ENCODE assay signal across 19 cellular contexts in genomic region chr5:150045512-150045911, GRCh38. TPM values are rescaled to one million over a fixed set of nuclear protein-coding genes. Genes with fewer than 3 reads are reported as not detected.
DNase-seq lines count a peak whose midpoint lies in the region; ATAC-seq, FAIRE-seq and TF ChIP-seq lines count a peak whose summit lies in the region.
"Had no signal": no experiment of that assay in that cellular context is flagged by ENCODE, and none has a peak within 500 bp of the region (broad histone marks: within the 10 kb centered on the region; RNA-seq: fewer than 3 reads in every experiment).

No MANE protein-coding gene starts in this region.

- no peaks in the 10 kb centered on the region for H3K9me3 Mint-ChIP-seq in activated naive CD4-positive, alpha-beta T cell treated with anti-CD3 and anti-CD28 coated beads, Interleukin-2, amount 50 U/mL, for 24 hours
- no peaks in the 10 kb centered on the region for H3K9me3 Mint-ChIP-seq in activated naive CD4-positive, alpha-beta T cell treated with anti-CD3 and anti-CD28 coated beads, Interleukin-2, amount 10 ng/mL, durations not matched to agents 7 days and 5 days
- H3K9me3 Mint-ChIP-seq: stimulated activated naive CD8-positive, alpha-beta T cell treated with anti-CD3 and anti-CD28 coated beads, Interleukin-15, Interleukin-2, amounts not matched to agents 100 ng/mL and 50 ng/mL, for 24 hours had no signal

- no peak for TF ChIP-seq EP300 in GM12878 (IDR thresholded peaks at IDR 0.05; ENCODE audit: borderline replicate concordance in 1 of 2, control insufficient read depth in 1 of 2, low read depth in 2 of 2, low read length in 2 of 2)

- H3K36me3 Mint-ChIP-seq in activated naive CD4-positive, alpha-beta T cell treated with anti-CD3 and anti-CD28 coated beads, Interleukin-2, amount 50 U/mL, for 24 hours: peaks cover 19% of the 10 kb centered on the region
- peaks cover 68% of the 10 kb centered on the region for H3K36me3 Mint-ChIP-seq in activated naive CD4-positive, alpha-beta T cell treated with anti-CD3 and anti-CD28 coated beads, Interleukin-2, amount 10 ng/mL, durations not matched to agents 7 days and 5 days

- H3K4me3 ChIP-seq in GM12878: no peak overlapping the region
- no peak overlapping the region for H3K4me3 ChIP-seq in osteoblast (ENCODE audit: insufficient read depth, low read length)
- H3K4me3 ChIP-seq: ascending aorta, mucosa of descending colon had no signal

- SMC1A ChIA-PET in GM12878 (lab: Charles Lee; ENCODE audit: uncharacterized antibody, unreplicated experiment): interaction anchor here (1.2 kb wide), 1 partner anchor 9 kb away, joined by 3 read pairs; no protein-coding TSS in a partner anchor

- in situ Hi-C loops in GM12878 (cut with MboI): no loop called here

- FAIRE-seq in GM12878 (lab: Jason Lieb, UNC) (no peak), GM12891 (lab: Jason Lieb, UNC) (no peak)

- H3K4me3 Mint-ChIP-seq in activated naive CD4-positive, alpha-beta T cell treated with anti-CD3 and anti-CD28 coated beads, Interleukin-2, amount 50 U/mL, for 24 hours: no peak overlapping the region
- no peak overlapping the region for H3K4me3 Mint-ChIP-seq in activated naive CD4-positive, alpha-beta T cell treated with anti-CD3 and anti-CD28 coated beads, Interleukin-2, amount 10 ng/mL, durations not matched to agents 7 days and 5 days
- H3K4me3 Mint-ChIP-seq: stimulated activated naive CD8-positive, alpha-beta T cell treated with anti-CD3 and anti-CD28 coated beads, Interleukin-15, Interleukin-2, amounts not matched to agents 100 ng/mL and 50 ng/mL, for 24 hours had no signal

- ATAC-seq in GM12878: peak; percentile 40; the same call in 1 of the 3 replicates
- ATAC-seq in HG03045 (IDR thresholded peaks at IDR 0.05; ENCODE audit: unreplicated experiment): no peak
- ATAC-seq: mucosa of descending colon had no signal

- H4K20me1 ChIP-seq in GM12878 (ENCODE audit: control insufficient read depth, insufficient read depth) (no peaks in the 10 kb centered on the region), osteoblast (ENCODE audit: insufficient read depth, low read length) (no peaks in the 10 kb centered on the region)

- RAD21 ChIA-PET in GM12878 (lab: Charles Lee; ENCODE audit: unreplicated experiment): interaction anchor here (1.4 kb wide), 1 partner anchor 173 kb away, joined by 3 read pairs; no protein-coding TSS in a partner anchor

- TF ChIP-seq POLR2A in GM12878 (IDR thresholded peaks at IDR 0.05; ENCODE audit: low read depth, low read length): no peak
- TF ChIP-seq POLR2A in GM12891 (IDR thresholded peaks at IDR 0.05; ENCODE audit: low read depth, low read length): no peak

- peak; percentile 1 to 27 (median 19); a peak in 1 of 6 replicates for TF ChIP-seq CTCF in GM12878 (IDR thresholded peaks at IDR 0.05 in 2 of 3, conservative IDR thresholded peaks at IDR 0.05 in 1 of 3; ENCODE audit: control insufficient read depth in 2 of 3, extremely low read depth in 1 of 3, insufficient read depth in 1 of 3, low read depth in 3 of 3, low read length in 3 of 3)
- no peak for TF ChIP-seq CTCF in osteoblast (IDR thresholded peaks at IDR 0.05; ENCODE audit: extremely low read depth, low read depth, low read length)

- WGBS in GM12878 (ENCODE audit: insufficient coverage, insufficient replicate concordance, low lambda C conversion rate, missing lambda C conversion rate): 74% methylated on average over 7 of the region's 7 CpGs

- BruUV-seq in GM12878 (replicated peaks; lab: Mats Ljungman, UMichigan): no TSS peak

- CTCF ChIA-PET in activated naive CD4-positive, alpha-beta T cell treated with anti-CD3 and anti-CD28 coated beads, Interleukin-2, amount 10 ng/mL, durations not matched to agents 7 days and 5 days (lab: Charles Lee): interaction anchor here (0.7 to 1.1 kb wide), 3 partner anchors 15 to 77 kb away, joined by 3 to 4 read pairs (median 3); no protein-coding TSS in a partner anchor
- CTCF ChIA-PET in GM12878 (lab: Yijun Ruan, JAX): interaction anchor here (1.2 to 2.5 kb wide), 4 partner anchors 11 to 77 kb away, joined by 4 to 10 read pairs (median 4); no protein-coding TSS in a partner anchor

- H3K27me3 ChIP-seq in GM12878 (replicated peaks in 1 of 2; ENCODE audit: control insufficient read depth in 2 of 2, insufficient read depth in 2 of 2, low read length in 1 of 2) (no peaks in the 10 kb centered on the region), osteoblast (ENCODE audit: insufficient read depth, low read length) (no peaks in the 10 kb centered on the region)
- H3K27me3 ChIP-seq: ascending aorta had no signal

- H3K36me3 ChIP-seq in GM12878 (ENCODE audit: control insufficient read depth in 2 of 2, insufficient read depth in 2 of 2, low read length in 1 of 2): peaks cover 45 to 46% of the 10 kb centered on the region in 2 experiments
- H3K36me3 ChIP-seq in osteoblast (ENCODE audit: insufficient read depth, low read length): peaks cover 89% of the 10 kb centered on the region

- H3K27ac ChIP-seq in GM12878 (ENCODE audit: control insufficient read depth, insufficient read depth) (no peak overlapping the region), osteoblast (ENCODE audit: low read depth, low read length) (peak overlapping the region; percentile 71)
- H3K27ac ChIP-seq: ascending aorta had no signal

- POLR2A ChIA-PET in GM12878 (lab: Charles Lee): no interaction called here

- peaks cover 16% of the 10 kb centered on the region for H3K4me1 Mint-ChIP-seq in activated naive CD4-positive, alpha-beta T cell treated with anti-CD3 and anti-CD28 coated beads, Interleukin-2, amount 50 U/mL, for 24 hours
- H3K4me1 Mint-ChIP-seq in activated naive CD4-positive, alpha-beta T cell treated with anti-CD3 and anti-CD28 coated beads, Interleukin-2, amount 10 ng/mL, durations not matched to agents 7 days and 5 days: peaks cover 12% of the 10 kb centered on the region

- TF ChIP-seq RAD21 in GM12878 (IDR thresholded peaks at IDR 0.05; ENCODE audit: insufficient read depth, low read depth, low read length): 0 out of 2 replicates have a peak, but pooled peaks have one; percentile 21

- H3K4me1 ChIP-seq in GM12878 (ENCODE audit: control insufficient read depth, insufficient read depth, low read length): no peaks in the 10 kb centered on the region
- peaks cover 40% of the 10 kb centered on the region for H3K4me1 ChIP-seq in osteoblast (ENCODE audit: insufficient read depth, low read length)
- H3K4me1 ChIP-seq: ascending aorta had no signal

- no peak for DNase-seq in activated naive CD4-positive, alpha-beta T cell treated with anti-CD3 and anti-CD28 coated beads, Interleukin-2, amount 10 ng/mL, durations not matched to agents 7 days and 5 days
- peak; percentile 22 for DNase-seq in HT-29 (ENCODE audit: low spot score)
- no peak for DNase-seq in GM12878 (ENCODE audit: low read depth, low spot score)
- no peak for DNase-seq in osteoblast (ENCODE audit: insufficient read length, low spot score, missing footprints)
- no peak for DNase-seq in GM12891 (ENCODE audit: insufficient read length, low spot score)
- no peak for DNase-seq in activated naive CD4-positive, alpha-beta T cell treated with anti-CD3 and anti-CD28 coated beads, Interleukin-2, amount 50 U/mL, for 16 hours
- DNase-seq: activated effector memory CD4-positive, alpha-beta T cell treated with Interleukin-2 at 50 U/mL for 16 hours; DMS153; Kasumi-1; mucosa of descending colon; NCI-H1694; NCI-H526 treated with DMSO at 0.1 percent for 48 hours; posterior cingulate gyrus; SHP77 treated with DMSO at 0.1 percent for 48 hours; T1000 had no signal

- intact Hi-C loops in GM12878 (cut with micrococcal nuclease; ENCODE audit: unreplicated experiment): loop anchor here (5.0 kb wide), 1 partner anchor 62 kb away; no protein-coding TSS in a partner anchor

- H3K9ac ChIP-seq in GM12878 (ENCODE audit: control insufficient read depth, insufficient read depth, low read length): no peak overlapping the region

- no peaks in the 10 kb centered on the region for H3K27me3 Mint-ChIP-seq in activated naive CD4-positive, alpha-beta T cell treated with anti-CD3 and anti-CD28 coated beads, Interleukin-2, amount 50 U/mL, for 24 hours
- no peaks in the 10 kb centered on the region for H3K27me3 Mint-ChIP-seq in activated naive CD4-positive, alpha-beta T cell treated with anti-CD3 and anti-CD28 coated beads, Interleukin-2, amount 10 ng/mL, durations not matched to agents 7 days and 5 days
- H3K27me3 Mint-ChIP-seq: stimulated activated naive CD8-positive, alpha-beta T cell treated with anti-CD3 and anti-CD28 coated beads, Interleukin-15, Interleukin-2, amounts not matched to agents 100 ng/mL and 50 ng/mL, for 24 hours had no signal

- H3K9me3 ChIP-seq in GM12878 (replicated peaks; ENCODE audit: control insufficient read depth, insufficient read depth, low read length) (no peaks in the 10 kb centered on the region), osteoblast (ENCODE audit: low read depth, low read length) (no peaks in the 10 kb centered on the region)
- H3K9me3 ChIP-seq: ascending aorta, mucosa of descending colon had no signal

- no peak overlapping the region for H2AFZ ChIP-seq in GM12878 (ENCODE audit: control insufficient read depth, low read depth, low read length)
- no peak overlapping the region for H2AFZ ChIP-seq in osteoblast (ENCODE audit: low read length)

- H3K79me2 ChIP-seq in GM12878 (ENCODE audit: control insufficient read depth, insufficient read depth, low read length) (no peaks in the 10 kb centered on the region), osteoblast (ENCODE audit: insufficient read depth, low read length) (peaks cover 44% of the 10 kb centered on the region)

- peak overlapping the region; percentile 38 for H3K27ac Mint-ChIP-seq in activated naive CD4-positive, alpha-beta T cell treated with anti-CD3 and anti-CD28 coated beads, Interleukin-2, amount 50 U/mL, for 24 hours
- no peak overlapping the region for H3K27ac Mint-ChIP-seq in activated naive CD4-positive, alpha-beta T cell treated with anti-CD3 and anti-CD28 coated beads, Interleukin-2, amount 10 ng/mL, durations not matched to agents 7 days and 5 days
- H3K27ac Mint-ChIP-seq: stimulated activated naive CD8-positive, alpha-beta T cell treated with anti-CD3 and anti-CD28 coated beads, Interleukin-15, Interleukin-2, amounts not matched to agents 100 ng/mL and 50 ng/mL, for 24 hours had no signal

- H3K4me2 ChIP-seq in GM12878 (ENCODE audit: control insufficient read depth, insufficient read depth): no peak overlapping the region
- H3K4me2 ChIP-seq in osteoblast (ENCODE audit: insufficient read depth, low read length): no peak overlapping the region

RNA-seq across cellular contexts. Expression of gene CSF1R, which starts 40.8 kb away (rescaled TPM):
- total RNA-seq in HT-29 (2014; rRNA removed; shearing (Covaris generic)): not detected in 2 replicates
- 9.9 TPM in 2 replicates for total RNA-seq in GM12878 (2013; cell fraction: nucleolus; rRNA removed)
- 2.0 and 2.4 TPM in 2 replicates for total RNA-seq in GM12878 (2014; rRNA removed)
- 0.63 and 0.69 TPM in 2 replicates for total RNA-seq in GM12878 (2014; rRNA removed; fragmentation: Illumina TruSeq; extraction: Trizol)
- total RNA-seq in GM12878 (2021): 3.6 and 4.4 TPM in 2 replicates
- polyA plus RNA-seq in GM12878 (2011; ENCODE audit: low read depth): 0.34 TPM
- 0.73 and 1.7 TPM in 2 replicates for polyA plus RNA-seq in GM12878 (2011; rRNA removed)
- polyA plus RNA-seq in GM12878 (2011; cell fraction: cytosol; rRNA removed): 2.0 and 2.1 TPM in 2 replicates
- polyA plus RNA-seq in GM12878 (2011; cell fraction: nucleus; rRNA removed): 2.5 and 3.6 TPM in 2 replicates
- 0.64 and 0.76 TPM in 2 replicates for polyA plus RNA-seq in GM12878 (2012)
- 0.97 and 2.3 TPM in 2 replicates for polyA plus RNA-seq in GM12878 (2014; fragmentation: Illumina TruSeq; extraction: Trizol)
- polyA plus RNA-seq in GM12878 (2014; fragmentation: Nextera tagmentation; extraction: Ambion mirVana): under 1 TPM; 0.35 to 0.38 TPM
- 2.8 and 3.2 TPM in 2 replicates for polyA plus RNA-seq in GM12878 (2014; rRNA removed)
- under 1 TPM; 0.47 to 0.79 TPM for polyA plus RNA-seq in GM12878 (2016; fragmentation: Nextera tagmentation; extraction: Ambion mirVana)
- 2.0 and 3.2 TPM in 2 replicates for polyA minus RNA-seq in GM12878 (2011; rRNA and poly(A)+ RNA removed)
- polyA minus RNA-seq in GM12878 (2011; cell fraction: cytosol; rRNA and poly(A)+ RNA removed): 0.80 and 0.83 TPM in 2 replicates
- 0.48 and 1.2 TPM in 2 replicates for polyA minus RNA-seq in GM12878 (2011; cell fraction: nucleus; rRNA and poly(A)+ RNA removed)
- total RNA-seq in osteoblast: 0.36 and 0.88 TPM in 2 replicates
- polyA plus RNA-seq in GM12891 (2012; ENCODE audit: low read depth, missing spikeins): 0.63 TPM

RNA-seq across cellular contexts. Expression of gene HMGXB3, which starts 45.0 kb away (rescaled TPM):
- total RNA-seq in HT-29 (2014; rRNA removed; shearing (Covaris generic)): 49.0 and 53.6 TPM in 2 replicates
- total RNA-seq in GM12878 (2013; cell fraction: nucleolus; rRNA removed): 99.4 and 101 TPM in 2 replicates
- total RNA-seq in GM12878 (2014; rRNA removed) (33.7 and 34.6 TPM in 2 replicates), GM12878 (2014; rRNA removed; fragmentation: Illumina TruSeq; extraction: Trizol) (25.4 and 26.2 TPM in 2 replicates), GM12878 (2021) (34.9 and 38.1 TPM in 2 replicates), osteoblast (49.8 and 54.3 TPM in 2 replicates)
- 15.0 TPM for polyA plus RNA-seq in GM12878 (2011; ENCODE audit: low read depth)
- polyA plus RNA-seq in GM12878 (2011; rRNA removed) (37.6 and 42.2 TPM in 2 replicates), GM12878 (2014; fragmentation: Illumina TruSeq; extraction: Trizol) (28.6 and 30.8 TPM in 2 replicates), GM12878 (2014; fragmentation: Nextera tagmentation; extraction: Ambion mirVana) (1 to 10 TPM in 1 of 2 experiments, under 1 TPM in 1; 1.00 to 1.8 TPM), GM12878 (2014; rRNA removed) (39.3 and 40.1 TPM in 2 replicates), GM12878 (2016; fragmentation: Nextera tagmentation; extraction: Ambion mirVana) (10 to 100 TPM; 16.8 to 18.4 TPM)
- polyA plus RNA-seq in GM12878 (2011; cell fraction: cytosol; rRNA removed): 42.5 and 47.4 TPM in 2 replicates
- polyA plus RNA-seq in GM12878 (2011; cell fraction: nucleus; rRNA removed): 69.6 and 86.9 TPM in 2 replicates
- polyA plus RNA-seq in GM12878 (2012): 19.5 and 22.3 TPM in 2 replicates
- 40.4 and 59.5 TPM in 2 replicates for polyA minus RNA-seq in GM12878 (2011; rRNA and poly(A)+ RNA removed)
- 16.3 and 17.4 TPM in 2 replicates for polyA minus RNA-seq in GM12878 (2011; cell fraction: cytosol; rRNA and poly(A)+ RNA removed)
- 34.2 and 49.2 TPM in 2 replicates for polyA minus RNA-seq in GM12878 (2011; cell fraction: nucleus; rRNA and poly(A)+ RNA removed)
- 19.3 TPM for polyA plus RNA-seq in GM12891 (2012; ENCODE audit: low read depth, missing spikeins)

RNA-seq across cellular contexts. Expression of gene TIGD6, which starts 45.1 kb away (rescaled TPM):
- 2.8 and 3.1 TPM in 2 replicates for total RNA-seq in HT-29 (2014; rRNA removed; shearing (Covaris generic))
- total RNA-seq in GM12878 (2013; cell fraction: nucleolus; rRNA removed): 8.5 and 8.9 TPM in 2 replicates
- total RNA-seq in GM12878 (2014; rRNA removed) (3.4 and 3.7 TPM in 2 replicates), GM12878 (2014; rRNA removed; fragmentation: Illumina TruSeq; extraction: Trizol) (2.6 and 2.7 TPM in 2 replicates), GM12878 (2021) (2.2 and 2.9 TPM in 2 replicates), osteoblast (9.1 and 9.8 TPM in 2 replicates)
- polyA plus RNA-seq in GM12878 (2011; ENCODE audit: low read depth): 2.6 TPM
- polyA plus RNA-seq in GM12878 (2011; rRNA removed) (3.2 and 3.7 TPM in 2 replicates), GM12878 (2014; fragmentation: Illumina TruSeq; extraction: Trizol) (2.6 and 3.5 TPM in 2 replicates), GM12878 (2014; fragmentation: Nextera tagmentation; extraction: Ambion mirVana) (1 to 10 TPM in 1 of 2 experiments, under 1 TPM in 1; 0.84 to 1.1 TPM), GM12878 (2014; rRNA removed) (2.7 and 3.3 TPM in 2 replicates), GM12878 (2016; fragmentation: Nextera tagmentation; extraction: Ambion mirVana) (1 to 10 TPM; 4.0 to 4.1 TPM)
- 2.8 and 4.0 TPM in 2 replicates for polyA plus RNA-seq in GM12878 (2011; cell fraction: cytosol; rRNA removed)
- polyA plus RNA-seq in GM12878 (2011; cell fraction: nucleus; rRNA removed): 3.0 and 5.2 TPM in 2 replicates
- 2.5 and 3.0 TPM in 2 replicates for polyA plus RNA-seq in GM12878 (2012)
- polyA minus RNA-seq in GM12878 (2011; rRNA and poly(A)+ RNA removed): 6.9 and 8.8 TPM in 2 replicates
- 0.83 and 2.1 TPM in 2 replicates for polyA minus RNA-seq in GM12878 (2011; cell fraction: cytosol; rRNA and poly(A)+ RNA removed)
- 5.1 and 7.5 TPM in 2 replicates for polyA minus RNA-seq in GM12878 (2011; cell fraction: nucleus; rRNA and poly(A)+ RNA removed)
- polyA plus RNA-seq in GM12891 (2012; ENCODE audit: low read depth, missing spikeins): 2.4 TPM
